ENCODE assay signal across 9 cellular contexts in the genomic region with DNA sequence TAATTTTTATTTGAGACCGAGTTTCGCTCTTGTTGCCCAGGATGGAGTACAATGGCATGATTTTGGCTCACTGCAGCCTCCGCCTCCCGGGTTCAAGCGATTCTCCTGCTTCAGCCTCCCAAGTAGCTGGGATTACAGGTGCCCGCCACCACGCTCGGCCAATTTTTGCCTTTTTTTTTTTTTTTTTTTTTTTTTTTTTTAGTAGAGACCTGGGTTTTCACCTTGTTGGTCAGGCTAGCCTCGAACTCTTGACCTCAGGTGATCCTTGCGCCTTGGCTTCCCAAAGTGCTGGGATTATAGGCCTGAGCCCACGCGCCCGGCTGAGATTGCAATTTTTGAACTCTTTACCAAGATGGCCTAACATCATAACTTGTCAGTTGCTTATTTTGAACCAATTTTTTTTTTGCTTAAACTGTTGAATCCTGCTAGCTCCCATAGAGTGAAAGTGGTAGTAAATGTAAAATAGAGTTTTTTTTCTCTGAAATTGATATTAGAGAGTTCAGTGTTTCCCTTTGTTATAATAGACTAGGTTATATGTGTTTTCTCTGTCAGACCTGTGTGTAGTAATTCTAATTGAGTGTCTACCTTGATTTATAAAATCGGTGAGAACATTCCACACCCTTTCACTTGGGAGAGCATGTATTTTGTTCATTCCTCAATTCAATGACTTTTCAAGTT. TPM values are rescaled to one million over a fixed set of nuclear protein-coding genes. Genes with fewer than 3 reads are reported as not detected.
DNase-seq lines count a peak whose midpoint lies in the region; ATAC-seq and TF ChIP-seq lines count a peak whose summit lies in the region.
"Had no signal": no experiment of that assay in that cellular context is flagged by ENCODE, and none has a peak within 500 bp of the region (broad histone marks: within the 10 kb centered on the region; RNA-seq: fewer than 3 reads in every experiment).

No MANE protein-coding gene starts in this region.

- peak overlapping the region; percentile 68 for H3K4me3 Mint-ChIP-seq in glutamatergic neuron (ENCODE audit: unreplicated experiment)

- CTCF ChIA-PET in HCT116 (lab: Charles Lee): no interaction called here

- TF ChIP-seq CTCF in HCT116 (IDR thresholded peaks at IDR 0.05 in 2 of 3, conservative IDR thresholded peaks at IDR 0.05 in 1 of 3; ENCODE audit: borderline replicate concordance in 1 of 3, insufficient read depth in 1 of 3, low read depth in 2 of 3, low read length in 2 of 3): no peak
- TF ChIP-seq CTCF in WERI-Rb-1 (IDR thresholded peaks at IDR 0.05; ENCODE audit: low read depth, low read length): no peak
- no peak for TF ChIP-seq CTCF in glutamatergic neuron (IDR thresholded peaks at IDR 0.05; ENCODE audit: partially characterized antibody, unreplicated experiment)

- no peak overlapping the region for H3K4me3 ChIP-seq in HCT116 (replicated peaks in 1 of 2; ENCODE audit: low read depth in 1 of 2, low read length in 2 of 2)
- peak overlapping the region; percentile 33 for H3K4me3 ChIP-seq in WERI-Rb-1 (ENCODE audit: low read depth, low read length)
- peak overlapping the region; percentile 1 to 94 (median 75) for H3K4me3 ChIP-seq in skin epidermis

- peaks cover 6% of the 10 kb centered on the region; the same call in 1 of the 2 replicates for H4K20me1 ChIP-seq in HCT116 (ENCODE audit: insufficient read depth)

- no peaks in the 10 kb centered on the region for H3K9me2 ChIP-seq in HCT116 (ENCODE audit: insufficient read depth)

- no peak overlapping the region for H3K27ac ChIP-seq in HCT116 (ENCODE audit: low read depth, low read length)
- H3K27ac ChIP-seq in WERI-Rb-1: no peak overlapping the region
- H3K27ac ChIP-seq in skin epidermis: peak overlapping the region in 4 of 21 experiments; percentile 7 to 100 (median 54)

- H3K36me3 Mint-ChIP-seq in glutamatergic neuron (ENCODE audit: unreplicated experiment): no peaks in the 10 kb centered on the region

- H3K9me3 Mint-ChIP-seq in glutamatergic neuron (ENCODE audit: unreplicated experiment): peaks cover 5% of the 10 kb centered on the region

- no TSS peak for BruUV-seq in HCT116 (replicated peaks; lab: Mats Ljungman, UMichigan)

- H3K27me3 Mint-ChIP-seq in glutamatergic neuron (ENCODE audit: unreplicated experiment): peaks cover 8% of the 10 kb centered on the region

- no peak for ATAC-seq in HCT116
- no peak for ATAC-seq in esophagus mucosa

- no peak for DNase-seq in HCT116 (ENCODE audit: low read depth, low spot score)
- DNase-seq in WERI-Rb-1: no peak
- DNase-seq in glutamatergic neuron: no peak
- DNase-seq in hippocampal formation (lab: John Stamatoyannopoulos, UW): no peak
- DNase-seq in CD1c-positive myeloid dendritic cell (ENCODE audit: extremely low spot score): no peak
- DNase-seq: activated CD8-positive, alpha-beta memory T cell treated with anti-CD3 and anti-CD28 coated beads, Interleukin-2, amount 50 U/mL, for 48 hours; MV-4-11 had no signal

- RAD21 ChIA-PET in HCT116 (lab: Charles Lee; ENCODE audit: low non-redundant PET in 1 of 2, low total read pairs in 2 of 2, uncharacterized antibody in 2 of 2, unreplicated experiment in 2 of 2): no interaction called here

- H2AFZ ChIP-seq in HCT116 (ENCODE audit: low read depth, low read length, poor library complexity, severe bottlenecking): no peak overlapping the region

- H3K27ac Mint-ChIP-seq in glutamatergic neuron (ENCODE audit: unreplicated experiment): no peak overlapping the region

- H3K27me3 ChIP-seq in HCT116 (ENCODE audit: insufficient read depth, low read length) (no peaks in the 10 kb centered on the region), WERI-Rb-1 (ENCODE audit: insufficient read depth, low read depth, severe bottlenecking) (no peaks in the 10 kb centered on the region)

- peaks cover 21 to 31% of the 10 kb centered on the region in 2 experiments for H3K4me1 ChIP-seq in HCT116 (ENCODE audit: control insufficient read depth in 1 of 2, insufficient read depth in 2 of 2, low read length in 2 of 2)

- intact Hi-C loops in HCT116 (cut with micrococcal nuclease): no loop called here

- H3K9me3 ChIP-seq in HCT116 (ENCODE audit: control insufficient read depth in 1 of 2, insufficient read depth in 1 of 2, low read depth in 1 of 2, low read length in 2 of 2) (no peaks in the 10 kb centered on the region), WERI-Rb-1 (ENCODE audit: severe bottlenecking) (no peaks in the 10 kb centered on the region)

- H3K4me1 Mint-ChIP-seq in glutamatergic neuron (ENCODE audit: low read depth, unreplicated experiment): peaks cover 23% of the 10 kb centered on the region

- POLR2A ChIA-PET in HCT116 (lab: Charles Lee): no interaction called here

- peak overlapping the region; percentile 8; the same call in 1 of the 2 replicates for H3K4me2 ChIP-seq in HCT116 (ENCODE audit: low read length)

- H3K79me2 ChIP-seq in HCT116 (ENCODE audit: insufficient read depth, low read length): peaks cover 88% of the 10 kb centered on the region

- H3K9ac ChIP-seq in HCT116 (ENCODE audit: low read length): no peak overlapping the region

- H3K36me3 ChIP-seq in HCT116 (ENCODE audit: control insufficient read depth in 1 of 2, insufficient read depth in 2 of 2, low read length in 2 of 2): peaks cover 18 to 34% of the 10 kb centered on the region in 2 experiments; a peak in 3 of 4 replicates
- peaks cover 59% of the 10 kb centered on the region for H3K36me3 ChIP-seq in WERI-Rb-1

- no peak for TF ChIP-seq RAD21 in HCT116 (IDR thresholded peaks at IDR 0.05; ENCODE audit: low read depth)

- TF ChIP-seq POLR2A in HCT116 (IDR thresholded peaks at IDR 0.05; ENCODE audit: borderline replicate concordance, extremely low read depth, insufficient read depth, insufficient read length): no peak

TF ChIP-seq in HCT116, 20 proteins besides CTCF, POLR2A, EP300 and RAD21:
- TF ChIP-seq ZFX (IDR thresholded peaks at IDR 0.05) (no peak), YY1 (IDR thresholded peaks at IDR 0.05; ENCODE audit: extremely low read depth, insufficient replicate concordance, low read depth, low read length) (no peak), EGR1 (IDR thresholded peaks at IDR 0.05; ENCODE audit: low read depth) (no peak)

RNA-seq across cellular contexts. Expression of a gene that starts 3.8 kb away (rescaled TPM):
- total RNA-seq in HCT116 (2021; ENCODE audit: unreplicated experiment): 69.5 TPM
- polyA plus RNA-seq in HCT116 (2012): 28.8 and 34.2 TPM in 2 replicates
- total RNA-seq in glutamatergic neuron (ENCODE audit: unreplicated experiment): 81.3 TPM
- 35.1 TPM for total RNA-seq in esophagus mucosa

Comparison
In these comparisons a context has a peak if more than half of its experiments do, and no peak if none do; other contexts are left out.
1. H3K4me3 ChIP-seq: peak in WERI-Rb-1 (single experiment) and skin epidermis (7 of 7); none in HCT116 (0 of 2).